22 cellular contexts compared by ENCODE assay signal in genomic region chr1:200909757-200910239, GRCh38. TPM values are rescaled to one million over a fixed set of nuclear protein-coding genes. Genes with fewer than 3 reads are reported as not detected.
DNase-seq lines count a peak whose midpoint lies in the region; ATAC-seq and TF ChIP-seq lines count a peak whose summit lies in the region.
"Had no signal": no experiment of that assay in that cellular context is flagged by ENCODE, and none has a peak within 500 bp of the region (broad histone marks: within the 10 kb centered on the region; RNA-seq: fewer than 3 reads in every experiment).

No MANE protein-coding gene starts in this region.

- H3K9me3 ChIP-seq in Peyer's patch = no peaks in the 10 kb centered on the region
- H3K9me3 ChIP-seq: body of pancreas, lower lobe of right lung had no signal

- H3K4me3 Mint-ChIP-seq in WTC11 = no peak overlapping the region
- H3K4me3 Mint-ChIP-seq: naive thymus-derived CD4-positive, alpha-beta T cell had no signal

- peak overlapping the region in 3 of 4 donors; percentile 27 to 93 (median 92) for H3K27ac ChIP-seq in Peyer's patch
- H3K27ac ChIP-seq: body of pancreas, lower lobe of right lung had no signal

- no peaks in the 10 kb centered on the region for H3K9me3 Mint-ChIP-seq in WTC11
- H3K9me3 Mint-ChIP-seq: activated naive CD4-positive, alpha-beta T cell treated with anti-CD3 and anti-CD28 coated beads, Interleukin-2, amount 50 U/mL, for 72 hours; naive thymus-derived CD4-positive, alpha-beta T cell had no signal

- no peaks in the 10 kb centered on the region for H3K27me3 ChIP-seq in Peyer's patch
- H3K27me3 ChIP-seq: body of pancreas had no signal

- peak; percentile 35 for ATAC-seq in GM18502 (IDR thresholded peaks at IDR 0.05; ENCODE audit: poor library complexity, unreplicated experiment)
- peak; percentile 55 for ATAC-seq in GM19452 (IDR thresholded peaks at IDR 0.05; ENCODE audit: unreplicated experiment)
- ATAC-seq in HG02943 (IDR thresholded peaks at IDR 0.05; ENCODE audit: low read depth, unreplicated experiment) = peak; percentile 53
- ATAC-seq in HG02588 (IDR thresholded peaks at IDR 0.05; ENCODE audit: unreplicated experiment) = no peak
- no peak for ATAC-seq in WTC11
- no peak for ATAC-seq in HG02973 (IDR thresholded peaks at IDR 0.05; ENCODE audit: unreplicated experiment)
- ATAC-seq: activated naive CD4-positive, alpha-beta T cell treated with anti-CD3 and anti-CD28 coated beads, Interleukin-2, amount 50 U/mL, for 72 hours; body of pancreas; lower lobe of right lung; naive thymus-derived CD4-positive, alpha-beta T cell; stimulated activated naive CD8-positive, alpha-beta T cell treated with anti-CD3 and anti-CD28 coated beads, Interleukin-15, Interleukin-2, amounts not matched to agents 100 U/mL and 50 U/mL, for 24 hours had no signal

- no peaks in the 10 kb centered on the region for H3K27me3 Mint-ChIP-seq in WTC11 (ENCODE audit: low read depth)
- H3K27me3 Mint-ChIP-seq: progenitor cell of endocrine pancreas had no signal

- POLR2A ChIA-PET in WTC11 (lab: Charles Lee) = interaction anchor here (0.6 kb wide), 1 partner anchor 268 kb away, joined by 3 read pairs; no protein-coding TSS in a partner anchor

- peaks cover 0 to 44% (median 0%) of the 10 kb centered on the region in 3 donors for H3K36me3 ChIP-seq in Peyer's patch
- H3K36me3 ChIP-seq: lower lobe of right lung had no signal

- TF ChIP-seq CTCF in Peyer's patch (IDR thresholded peaks at IDR 0.05) (no peak), WTC11 (IDR thresholded peaks at IDR 0.05) (no peak)

- H3K27ac Mint-ChIP-seq in WTC11 = no peak overlapping the region
- H3K27ac Mint-ChIP-seq: activated naive CD4-positive, alpha-beta T cell treated with anti-CD3 and anti-CD28 coated beads, Interleukin-2, amount 50 U/mL, for 72 hours; naive thymus-derived CD4-positive, alpha-beta T cell; progenitor cell of endocrine pancreas had no signal

- no peak for DNase-seq in Peyer's patch
- no peak for DNase-seq in hypothalamus (lab: John Stamatoyannopoulos, UW)
- DNase-seq in WTC11 (ENCODE audit: low spot score) = no peak
- DNase-seq: activated CD4-positive, alpha-beta T cell treated with anti-CD3 and anti-CD28 coated beads for 48 hours; activated T-cell treated with anti-CD3 and anti-CD28 coated beads for 4 hours; body of pancreas; lower lobe of right lung; naive thymus-derived CD4-positive, alpha-beta T cell; NCI-H1436 treated with DMSO at 0.1 percent for 48 hours; SIG-M5; stimulated activated naive CD8-positive, alpha-beta T cell treated with anti-CD3 and anti-CD28 coated beads, Interleukin-15, Interleukin-2, amounts not matched to agents 100 U/mL and 50 U/mL, for 24 hours; T-helper 9 cell had no signal

- no peak for TF ChIP-seq POLR2A in Peyer's patch (IDR thresholded peaks at IDR 0.05)

- H3K4me1 Mint-ChIP-seq in WTC11 = no peaks in the 10 kb centered on the region

- H3K36me3 Mint-ChIP-seq in WTC11 = peaks cover 36% of the 10 kb centered on the region
- H3K36me3 Mint-ChIP-seq: naive thymus-derived CD4-positive, alpha-beta T cell had no signal

- H3K4me1 ChIP-seq in Peyer's patch = peaks cover 0 to 69% (median 6%) of the 10 kb centered on the region in 4 donors
- H3K4me1 ChIP-seq: lower lobe of right lung had no signal

- CTCF ChIA-PET in WTC11 (lab: Charles Lee) = interaction anchor here (1.5 kb wide), 1 partner anchor 210 kb away, joined by 3 read pairs; no protein-coding TSS in a partner anchor

- peak overlapping the region in 1 of 4 donors; percentile 45 for H3K4me3 ChIP-seq in Peyer's patch
- H3K4me3 ChIP-seq: body of pancreas, lower lobe of right lung had no signal

TF ChIP-seq in WTC11, 78 proteins besides CTCF, POLR2A, EP300 and RAD21:
- TF ChIP-seq MYBL2 (CRISPR knock-in tag; IDR thresholded peaks at IDR 0.05) (no peak), STAT6 (CRISPR knock-in tag; conservative IDR thresholded peaks at IDR 0.05; ENCODE audit: low read depth) (no peak), ZNF138 (CRISPR knock-in tag; conservative IDR thresholded peaks at IDR 0.05) (no peak), JUN (CRISPR knock-in tag; IDR thresholded peaks at IDR 0.05) (no peak), ZNF232 (CRISPR knock-in tag; IDR thresholded peaks at IDR 0.05) (no peak)

RNA-seq across cellular contexts. Expression of gene INAVA, which starts 15.1 kb away (rescaled TPM):
- 100 to 1,000 TPM in 3 of 4 donors, 10 to 100 TPM in 1; 33.8 to 492 (median 332) TPM for total RNA-seq in Peyer's patch
- total RNA-seq in WTC11 (2021) = 41.2 to 47.9 TPM (median 47.6 TPM) in 3 replicates

RNA-seq across cellular contexts. Expression of gene GPR25, which starts 37.0 kb away (rescaled TPM):
- not detected for total RNA-seq in Peyer's patch
- 0.14 to 0.16 TPM in 2 of 3 replicates, not detected in the other for total RNA-seq in WTC11 (2021)
- total RNA-seq: activated naive CD4-positive, alpha-beta T cell treated with anti-CD3 and anti-CD28 coated beads, Interleukin-2, amount 50 U/mL, for 72 hours; glomerular endothelial cell; NCI-H460; progenitor cell of endocrine pancreas; urinary bladder had no signal

Comparison
In these comparisons a context has a peak if more than half of its experiments do, and no peak if none do; other contexts are left out.
1. ATAC-seq: peak in GM18502 (single experiment), GM19452 (single experiment) and HG02943 (single experiment); none in HG02588 (single experiment), WTC11 (single experiment) and HG02973 (single experiment).